1 cellular context compared by ENCODE assay signal in the genomic region with DNA sequence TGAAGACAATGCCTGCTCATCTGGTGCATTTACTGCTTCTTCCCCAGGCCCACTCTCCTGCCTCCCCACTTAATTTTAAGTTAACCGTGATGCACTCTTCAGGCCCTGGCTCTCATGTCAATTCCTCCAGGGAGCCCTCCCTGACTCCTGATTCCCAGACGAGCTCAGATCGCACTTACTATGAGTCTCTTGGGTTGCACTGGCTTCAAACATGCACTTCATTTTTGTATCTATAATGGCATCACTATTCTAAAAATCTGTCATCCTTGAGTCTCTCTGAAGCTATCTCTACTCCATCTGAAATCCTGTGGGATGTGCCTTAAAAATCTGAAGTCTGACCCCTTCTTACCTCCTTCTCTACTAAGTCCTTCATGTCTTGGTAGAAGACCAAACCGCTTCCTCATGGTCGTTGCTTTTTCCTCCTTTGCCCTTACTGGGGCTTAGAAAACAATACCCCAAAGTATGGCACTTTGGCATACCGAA.
TF ChIP-seq lines count a peak whose summit lies in the region.

No MANE protein-coding gene starts in this region.

TF ChIP-seq in K562, 482 proteins besides CTCF, POLR2A, EP300 and RAD21 (continued from another document):
- TF ChIP-seq, protein P1, sequence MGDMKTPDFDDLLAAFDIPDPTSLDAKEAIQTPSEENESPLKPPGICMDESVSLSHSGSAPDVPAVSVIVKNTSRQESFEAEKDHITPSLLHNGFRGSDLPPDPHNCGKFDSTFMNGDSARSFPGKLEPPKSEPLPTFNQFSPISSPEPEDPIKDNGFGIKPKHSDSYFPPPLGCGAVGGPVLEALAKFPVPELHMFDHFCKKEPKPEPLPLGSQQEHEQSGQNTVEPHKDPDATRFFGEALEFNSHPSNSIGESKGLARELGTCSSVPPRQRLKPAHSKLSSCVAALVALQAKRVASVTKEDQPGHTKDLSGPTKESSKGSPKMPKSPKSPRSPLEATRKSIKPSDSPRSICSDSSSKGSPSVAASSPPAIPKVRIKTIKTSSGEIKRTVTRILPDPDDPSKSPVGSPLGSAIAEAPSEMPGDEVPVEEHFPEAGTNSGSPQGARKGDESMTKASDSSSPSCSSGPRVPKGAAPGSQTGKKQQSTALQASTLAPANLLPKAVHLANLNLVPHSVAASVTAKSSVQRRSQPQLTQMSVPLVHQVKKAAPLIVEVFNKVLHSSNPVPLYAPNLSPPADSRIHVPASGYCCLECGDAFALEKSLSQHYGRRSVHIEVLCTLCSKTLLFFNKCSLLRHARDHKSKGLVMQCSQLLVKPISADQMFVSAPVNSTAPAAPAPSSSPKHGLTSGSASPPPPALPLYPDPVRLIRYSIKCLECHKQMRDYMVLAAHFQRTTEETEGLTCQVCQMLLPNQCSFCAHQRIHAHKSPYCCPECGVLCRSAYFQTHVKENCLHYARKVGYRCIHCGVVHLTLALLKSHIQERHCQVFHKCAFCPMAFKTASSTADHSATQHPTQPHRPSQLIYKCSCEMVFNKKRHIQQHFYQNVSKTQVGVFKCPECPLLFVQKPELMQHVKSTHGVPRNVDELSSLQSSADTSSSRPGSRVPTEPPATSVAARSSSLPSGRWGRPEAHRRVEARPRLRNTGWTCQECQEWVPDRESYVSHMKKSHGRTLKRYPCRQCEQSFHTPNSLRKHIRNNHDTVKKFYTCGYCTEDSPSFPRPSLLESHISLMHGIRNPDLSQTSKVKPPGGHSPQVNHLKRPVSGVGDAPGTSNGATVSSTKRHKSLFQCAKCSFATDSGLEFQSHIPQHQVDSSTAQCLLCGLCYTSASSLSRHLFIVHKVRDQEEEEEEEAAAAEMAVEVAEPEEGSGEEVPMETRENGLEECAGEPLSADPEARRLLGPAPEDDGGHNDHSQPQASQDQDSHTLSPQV (IDR thresholded peaks at IDR 0.05), result no peak
